Comparison of ENCODE assay signal across 22 cellular contexts in the genomic region with DNA sequence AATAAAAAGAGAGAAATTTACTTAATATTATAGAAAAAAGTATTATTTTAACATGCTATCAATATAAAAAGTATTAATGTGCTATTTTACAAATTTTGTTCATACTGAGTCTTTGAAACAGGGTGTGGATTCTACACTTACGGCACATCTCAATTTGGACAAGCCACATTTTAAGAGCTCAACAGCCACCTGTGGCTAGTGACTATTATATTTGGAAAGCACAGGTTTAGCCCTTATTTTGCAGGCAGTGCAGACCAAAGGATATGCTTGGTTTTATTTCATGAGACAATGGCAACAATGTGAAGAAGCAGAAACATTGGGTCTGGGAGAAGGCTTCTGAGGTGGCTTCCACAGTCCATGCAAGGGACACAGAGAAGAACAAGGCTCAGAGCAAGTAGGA.
DNase-seq lines count a peak whose midpoint lies in the region; ATAC-seq, FAIRE-seq and TF ChIP-seq lines count a peak whose summit lies in the region.
"Had no signal": no experiment of that assay in that cellular context is flagged by ENCODE, and none has a peak within 500 bp of the region (broad histone marks: within the 10 kb centered on the region; RNA-seq: fewer than 3 reads in every experiment).

No MANE protein-coding gene starts in this region.

- peaks cover 7% of the 10 kb centered on the region; the same call in 2 of the 3 replicates for H3K9me3 ChIP-seq in A549
- H3K9me3 ChIP-seq in DOHH2 (ENCODE audit: control insufficient read depth, insufficient read depth, low read length) = peaks cover 16% of the 10 kb centered on the region; the same call in 1 of the 2 replicates
- H3K9me3 ChIP-seq in hepatocyte (ENCODE audit: low read depth) = no peaks in the 10 kb centered on the region
- H3K9me3 ChIP-seq: SK-N-SH, vagina had no signal

- peaks cover 78% of the 10 kb centered on the region for H3F3A ChIP-seq in DOHH2 (ENCODE audit: control insufficient read depth, insufficient read depth)

- H3K36me3 Mint-ChIP-seq in activated T-helper 1 cell treated with anti-CD3 and anti-CD28 coated beads, Interleukin-12 subunit alpha, Interleukin-12 subunit beta, Interleukin-2, Interleukin-4 antibody, amounts not matched to agents 30 ng/mL and 10 ng/mL and 1 ng/mL, durations not matched to agents 14 hours and 24 hours and 36 hours (ENCODE audit: low read depth) = peaks cover 33% of the 10 kb centered on the region

- no peak overlapping the region for H2AFZ ChIP-seq in hepatocyte

- H3K79me2 ChIP-seq in DOHH2 (ENCODE audit: control insufficient read depth, low read length) (peaks cover 100% of the 10 kb centered on the region), hepatocyte (no peaks in the 10 kb centered on the region)

- TF ChIP-seq EP300 in A549 (IDR thresholded peaks at IDR 0.05) = no peak

- H3K4me2 ChIP-seq in A549 = no peak overlapping the region
- peak overlapping the region; percentile 45 for H3K4me2 ChIP-seq in DOHH2 (ENCODE audit: low read length)
- no peak overlapping the region for H3K4me2 ChIP-seq in hepatocyte
- H3K4me2 ChIP-seq: SK-N-SH had no signal

- no peak for DNase-seq in A549 (ENCODE audit: low read depth in 1 of 2, low spot score in 1 of 2)
- no peak for DNase-seq in activated T-helper 1 cell treated with anti-CD3 and anti-CD28 coated beads, Interleukin-12 subunit alpha, Interleukin-12 subunit beta, Interleukin-2, Interleukin-4 antibody, amounts not matched to agents 30 ng/mL and 10 ng/mL and 1 ng/mL, durations not matched to agents 14 hours and 24 hours and 36 hours (ENCODE audit: low spot score)
- DNase-seq in hepatocyte (ENCODE audit: low spot score) = no peak
- DNase-seq in NK-92 treated with Interleukin-12 subunit alpha and Interleukin-12 subunit beta, amount 100 ng/mL, for 24 hours (lab: John Stamatoyannopoulos, UW) = no peak
- no peak for DNase-seq in kidney tubule cell (ENCODE audit: low spot score)
- DNase-seq: amygdala, KBM-7, left ventricle myocardium inferior, mucosa of descending colon, NCI-H1436 treated with DMSO at 0.1 percent for 48 hours, NCI-H510A treated with DMSO at 0.1 percent for 48 hours, posterior cingulate gyrus, SK-N-SH had no signal

- no peaks in the 10 kb centered on the region for H3K9me2 ChIP-seq in DOHH2 (replicated peaks; ENCODE audit: control insufficient read depth, low read length)
- H3K9me2 ChIP-seq in hepatocyte (replicated peaks; ENCODE audit: insufficient read depth) = no peaks in the 10 kb centered on the region
- H3K9me2 ChIP-seq: SK-N-SH had no signal

- FAIRE-seq in A549 (lab: Jason Lieb, UNC) = no peak
- FAIRE-seq: G401.6 had no signal

- no peak for TF ChIP-seq RAD21 in A549 (conservative IDR thresholded peaks at IDR 0.05 in 1 of 2, IDR thresholded peaks at IDR 0.05 in 1 of 2)

- H3K4me3 ChIP-seq in A549 = no peak overlapping the region
- H3K4me3 ChIP-seq in DOHH2 (ENCODE audit: low read length) = peak overlapping the region; percentile 28
- H3K4me3 ChIP-seq in hepatocyte = no peak overlapping the region
- H3K4me3 ChIP-seq: cardiac muscle cell, left ventricle myocardium inferior, mucosa of descending colon, vagina had no signal

- H3K27me3 Mint-ChIP-seq in activated T-helper 1 cell treated with anti-CD3 and anti-CD28 coated beads, Interleukin-12 subunit alpha, Interleukin-12 subunit beta, Interleukin-2, Interleukin-4 antibody, amounts not matched to agents 30 ng/mL and 10 ng/mL and 1 ng/mL, durations not matched to agents 14 hours and 24 hours and 36 hours (ENCODE audit: insufficient read depth) = no peaks in the 10 kb centered on the region

- 94% methylated on average over 1 of the region's 1 CpG for WGBS in A549 (ENCODE audit: missing lambda C conversion rate)
- 100% methylated on average over 1 of the region's 1 CpG for WGBS in hepatocyte (ENCODE audit: low lambda C conversion rate, missing lambda C conversion rate)

- H3K9me3 Mint-ChIP-seq in activated T-helper 1 cell treated with anti-CD3 and anti-CD28 coated beads, Interleukin-12 subunit alpha, Interleukin-12 subunit beta, Interleukin-2, Interleukin-4 antibody, amounts not matched to agents 30 ng/mL and 10 ng/mL and 1 ng/mL, durations not matched to agents 14 hours and 24 hours and 36 hours = peaks cover 17% of the 10 kb centered on the region

- H3K27me3 ChIP-seq in DOHH2 (ENCODE audit: control insufficient read depth, low read length) (no peaks in the 10 kb centered on the region), hepatocyte (no peaks in the 10 kb centered on the region)
- H3K27me3 ChIP-seq: cardiac muscle cell, vagina had no signal

- H3K27ac ChIP-seq in A549 (peak overlapping the region; percentile 22 to 35; a peak in 3 of 6 replicates), DOHH2 (ENCODE audit: low read depth, low read length) (peak overlapping the region; percentile 40), hepatocyte (peak overlapping the region; percentile 90)
- H3K27ac ChIP-seq: cardiac muscle cell, left ventricle myocardium inferior, vagina had no signal

- POLR2A ChIA-PET in A549 (lab: Yijun Ruan, JAX) = no interaction called here

- no peak for TF ChIP-seq CTCF in A549 (IDR thresholded peaks at IDR 0.05)
- no peak for TF ChIP-seq CTCF in DOHH2 (IDR thresholded peaks at IDR 0.05; ENCODE audit: low read depth, low read length, poor library complexity, severe bottlenecking)
- no peak for TF ChIP-seq CTCF in hepatocyte (IDR thresholded peaks at IDR 0.05; ENCODE audit: poor library complexity)

- H3K4me1 ChIP-seq in A549 (peaks cover 35% of the 10 kb centered on the region), DOHH2 (ENCODE audit: control insufficient read depth, low read length) (peaks cover 99% of the 10 kb centered on the region), hepatocyte (ENCODE audit: insufficient read depth) (peaks cover 22% of the 10 kb centered on the region)

- H3K36me3 ChIP-seq in DOHH2 (ENCODE audit: control insufficient read depth, low read length) (peaks cover 99% of the 10 kb centered on the region), hepatocyte (replicated peaks; ENCODE audit: insufficient read depth, low read depth) (no peaks in the 10 kb centered on the region)
- H3K36me3 ChIP-seq: left ventricle myocardium inferior, vagina had no signal

- intact Hi-C loops in activated T-helper 1 cell treated with anti-CD3 and anti-CD28 coated beads, Interleukin-12 subunit alpha, Interleukin-12 subunit beta, Interleukin-2, Interleukin-4 antibody, amounts not matched to agents 30 ng/mL and 10 ng/mL and 1 ng/mL, durations not matched to agents 14 hours and 24 hours and 36 hours (cut with micrococcal nuclease) = no loop called here

- no peak overlapping the region for H3K4me3 Mint-ChIP-seq in activated T-helper 1 cell treated with anti-CD3 and anti-CD28 coated beads, Interleukin-12 subunit alpha, Interleukin-12 subunit beta, Interleukin-2, Interleukin-4 antibody, amounts not matched to agents 30 ng/mL and 10 ng/mL and 1 ng/mL, durations not matched to agents 14 hours and 24 hours and 36 hours
- H3K4me3 Mint-ChIP-seq: neural crest cell; T-helper 2 cell treated with Interferon-gamma antibody and Interleukin-4, amounts not matched to agents 5 μg/mL and 100 μg/mL, for 36 hours; WTC11 had no signal

- peak overlapping the region; percentile 46 for H3K27ac Mint-ChIP-seq in activated T-helper 1 cell treated with anti-CD3 and anti-CD28 coated beads, Interleukin-12 subunit alpha, Interleukin-12 subunit beta, Interleukin-2, Interleukin-4 antibody, amounts not matched to agents 30 ng/mL and 10 ng/mL and 1 ng/mL, durations not matched to agents 14 hours and 24 hours and 36 hours
- H3K27ac Mint-ChIP-seq: T-helper 2 cell treated with Interferon-gamma antibody and Interleukin-4, amounts not matched to agents 5 μg/mL and 100 μg/mL, for 36 hours had no signal

- no peak for TF ChIP-seq POLR2A in A549 (IDR thresholded peaks at IDR 0.05; ENCODE audit: low read length)

- H3K4me1 Mint-ChIP-seq in activated T-helper 1 cell treated with anti-CD3 and anti-CD28 coated beads, Interleukin-12 subunit alpha, Interleukin-12 subunit beta, Interleukin-2, Interleukin-4 antibody, amounts not matched to agents 30 ng/mL and 10 ng/mL and 1 ng/mL, durations not matched to agents 14 hours and 24 hours and 36 hours (ENCODE audit: low read depth) = peaks cover 19% of the 10 kb centered on the region

- ATAC-seq in A549 (no peak), GM21825 (IDR thresholded peaks at IDR 0.05; ENCODE audit: unreplicated experiment) (no peak)
- ATAC-seq: mucosa of descending colon, sciatic nerve, WTC11 had no signal

- CTCF ChIA-PET in A549 (lab: Yijun Ruan, JAX) = interaction anchor here (1.3 kb wide), 1 partner anchor 63 kb away, joined by 3 read pairs; no protein-coding TSS in a partner anchor

- H4K20me1 ChIP-seq in DOHH2 (ENCODE audit: control insufficient read depth, insufficient read depth, low read depth, low read length) (peaks cover 68% of the 10 kb centered on the region), hepatocyte (ENCODE audit: insufficient read depth, poor library complexity, severe bottlenecking) (no peaks in the 10 kb centered on the region)

TF ChIP-seq in A549, 52 proteins besides CTCF, POLR2A, EP300 and RAD21 (continues in another document):
- TF ChIP-seq CBX8 (IDR thresholded peaks at IDR 0.05) (no peak), HOXA7 (CRISPR knock-in tag; IDR thresholded peaks at IDR 0.05) (no peak), SREBF2 (IDR thresholded peaks at IDR 0.05) (no peak), BHLHE40 (IDR thresholded peaks at IDR 0.05; ENCODE audit: low read depth, low read length) (no peak), BCL3 (IDR thresholded peaks at IDR 0.05) (no peak), GATA3 (IDR thresholded peaks at IDR 0.05; ENCODE audit: borderline replicate concordance) (no peak), HOXB5 (CRISPR knock-in tag; IDR thresholded peaks at IDR 0.05) (no peak), ZC3H11A (IDR thresholded peaks at IDR 0.05) (no peak), POLR2AphosphoS2 (conservative IDR thresholded peaks at IDR 0.05; ENCODE audit: low read length) (no peak), CBX2 (IDR thresholded peaks at IDR 0.05; ENCODE audit: borderline replicate concordance, low read depth) (no peak), CHD4 (IDR thresholded peaks at IDR 0.05; ENCODE audit: borderline replicate concordance) (no peak)

Comparison
In these comparisons a context has a peak if more than half of its experiments do, and no peak if none do; other contexts are left out.
1. H3K27ac ChIP-seq: peak in every context shown above with its lines; median percentile 90 in hepatocyte; 40 in DOHH2; 28 in A549.